ENCODE assay signal across 8 cellular contexts in the genomic region with DNA sequence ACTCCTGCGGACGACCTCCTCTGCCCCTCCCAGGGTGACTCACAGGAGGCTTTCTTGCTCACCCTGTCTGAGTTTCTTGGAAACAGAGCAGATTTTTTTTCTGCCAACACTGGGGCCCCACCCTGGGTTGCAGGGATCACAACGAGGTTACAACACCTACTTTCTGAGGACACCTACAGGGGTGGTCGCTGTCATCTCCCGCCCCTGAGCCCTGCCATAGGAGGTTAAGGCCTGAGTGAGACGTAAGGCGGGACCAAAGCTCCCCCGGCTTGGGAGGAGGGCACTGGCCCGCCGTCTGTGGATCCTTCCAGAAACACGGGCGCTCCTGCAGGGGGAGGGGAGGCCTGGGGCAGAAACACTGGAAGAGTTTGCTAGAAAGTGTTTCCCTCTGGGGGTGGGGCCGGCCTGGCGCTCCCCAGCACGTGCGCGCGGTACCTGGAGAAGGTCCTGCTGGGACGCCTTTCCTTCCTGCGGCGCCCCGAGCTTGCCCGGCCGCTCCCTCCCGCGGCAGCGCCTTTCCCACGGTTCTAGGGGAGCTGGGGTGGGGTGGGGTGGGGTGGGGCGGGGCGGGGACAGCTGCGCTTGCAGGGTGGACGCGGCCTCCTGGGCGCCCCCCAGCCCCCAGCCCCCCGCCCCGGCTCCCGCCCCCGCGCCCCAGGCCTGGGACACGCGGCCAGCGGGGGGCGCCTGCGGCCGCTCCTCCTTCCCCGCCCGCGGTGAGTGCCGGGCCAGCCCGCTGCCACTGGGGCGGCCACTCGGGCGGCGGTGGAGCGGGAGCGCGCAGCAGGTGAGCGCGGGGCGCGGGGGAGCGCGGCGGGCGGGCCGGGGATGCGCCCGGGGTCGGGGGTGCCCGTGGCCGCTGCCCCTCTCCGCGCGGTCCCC. TPM values are rescaled to one million over a fixed set of nuclear protein-coding genes. Genes with fewer than 3 reads are reported as not detected.
DNase-seq lines count a peak whose midpoint lies in the region; ATAC-seq and TF ChIP-seq lines count a peak whose summit lies in the region.

No MANE protein-coding gene starts in this region.

- TF ChIP-seq CTCF in WI38 (IDR thresholded peaks at IDR 0.05; ENCODE audit: low read depth, low read length) (no peak), choroid plexus epithelial cell (conservative IDR thresholded peaks at IDR 0.05; ENCODE audit: low read depth, low read length) (peak; percentile 4), lower leg skin (IDR thresholded peaks at IDR 0.05) (no peak)

- peak overlapping the region; percentile 67 for H3K4me3 ChIP-seq in WI38 (ENCODE audit: low read depth, low read length)
- peak overlapping the region; percentile 52 for H3K4me3 ChIP-seq in choroid plexus epithelial cell (ENCODE audit: low read depth, low read length)
- H3K4me3 ChIP-seq in lower leg skin (ENCODE audit: low read depth, poor library complexity, severe bottlenecking), result peak overlapping the region; percentile 50

- no peak for TF ChIP-seq POLR2A in lower leg skin (IDR thresholded peaks at IDR 0.05)

- DNase-seq in DMS53 treated with DMSO at 0.1 percent for 48 hours (lab: John Stamatoyannopoulos, UW; ENCODE audit: unreplicated experiment), result peak; percentile 41
- peak; percentile 66 for DNase-seq in HuH-7 (ENCODE audit: low spot score)
- peak; percentile 31 for DNase-seq in choroid plexus epithelial cell (ENCODE audit: low read depth)
- peak; percentile 79 to 93 for DNase-seq in lower leg skin (ENCODE audit: low spot score in 2 of 2)
- DNase-seq in stimulated activated CD8-positive, alpha-beta memory T cell treated with anti-CD3 and anti-CD28 coated beads, Interleukin-15, amount 100 ng/mL, for 4 hours (ENCODE audit: low read depth in 2 of 2), result peak; percentile 48 to 60
- DNase-seq in NCI-H2107 (lab: John Stamatoyannopoulos, UW), result no peak

- ATAC-seq in GM21390 (IDR thresholded peaks at IDR 0.05; ENCODE audit: unreplicated experiment), result peak; percentile 77

- intact Hi-C loops in lower leg skin (cut with DNase I; ENCODE audit: low total_unique reads), result no loop called here

- WGBS in lower leg skin, 2 donors, result 0 to 1% methylated on average over 12 to 69 of the region's 74 CpGs

RNA-seq across cellular contexts. Expression of a gene that starts 20.7 kb away (rescaled TPM):
- total RNA-seq in lower leg skin, result 10 to 100 TPM; 14.0 to 28.2 (median 21.0) TPM
